25 cellular contexts compared by ENCODE assay signal in the genomic region with DNA sequence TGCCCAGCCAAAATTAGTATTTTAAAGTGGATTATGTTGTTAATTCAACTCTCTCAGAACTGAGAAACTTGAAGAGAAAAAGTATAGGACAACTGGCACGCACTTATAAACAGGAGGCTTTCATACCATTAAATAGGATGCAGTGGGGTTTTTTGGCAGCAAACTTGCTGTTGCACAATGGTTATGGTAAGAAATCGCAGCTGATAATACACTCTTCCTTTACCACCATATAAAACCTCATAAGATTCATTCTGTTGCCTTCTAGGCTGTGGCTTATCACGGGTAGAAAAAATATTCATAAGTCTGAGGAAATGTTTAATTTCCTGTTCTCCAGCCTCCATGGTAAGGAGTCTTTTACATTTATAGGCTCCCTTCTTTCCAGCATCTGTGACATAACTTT.
"Had no signal": no experiment of that assay in that cellular context is flagged by ENCODE, and none has a peak within 500 bp of the region (broad histone marks: within the 10 kb centered on the region; RNA-seq: fewer than 3 reads in every experiment).

No MANE protein-coding gene starts in this region.

- H2AFZ ChIP-seq: neural progenitor cell had no signal

- H3K27me3 Mint-ChIP-seq: activated CD8-positive, alpha-beta memory T cell treated with anti-CD3 and anti-CD28 coated beads, Interleukin-2, amount 10 ng/mL, durations not matched to agents 7 days and 5 days had no signal

- H3K27me3 ChIP-seq: brain microvascular endothelial cell, gastrocnemius medialis, neural progenitor cell, stomach had no signal

- H3K4me1 Mint-ChIP-seq: activated CD4-positive, alpha-beta memory T cell treated with anti-CD3 and anti-CD28 coated beads, Interleukin-2, amount 10 ng/mL, durations not matched to agents 7 days and 5 days; activated CD8-positive, alpha-beta memory T cell treated with anti-CD3 and anti-CD28 coated beads, Interleukin-2, amount 10 ng/mL, durations not matched to agents 7 days and 5 days; central memory CD8-positive, alpha-beta T cell; memory B cell; naive B cell; neural progenitor cell; T-cell had no signal

- H3K4me3 Mint-ChIP-seq: activated CD4-positive, alpha-beta memory T cell treated with anti-CD3 and anti-CD28 coated beads, Interleukin-2, amount 10 ng/mL, durations not matched to agents 7 days and 5 days; activated CD8-positive, alpha-beta memory T cell treated with anti-CD3 and anti-CD28 coated beads, Interleukin-2, amount 10 ng/mL, durations not matched to agents 7 days and 5 days; activated naive CD8-positive, alpha-beta T cell; central memory CD8-positive, alpha-beta T cell; memory B cell; naive B cell; neural progenitor cell; T-cell had no signal

- H3K4me1 ChIP-seq: gastrocnemius medialis, heart left ventricle, neural progenitor cell, prostate gland, stomach had no signal

- H3K4me2 ChIP-seq: neural progenitor cell, smooth muscle cell had no signal

- H3K9me3 ChIP-seq: gastrocnemius medialis, heart left ventricle, mucosa of descending colon, prostate gland had no signal

- H3K36me3 ChIP-seq: brain microvascular endothelial cell, gastrocnemius medialis, heart left ventricle, neural progenitor cell, prostate gland, stomach had no signal

- H3K9ac ChIP-seq: neural progenitor cell had no signal

- H3K27ac Mint-ChIP-seq: activated CD4-positive, alpha-beta memory T cell treated with anti-CD3 and anti-CD28 coated beads, Interleukin-2, amount 10 ng/mL, durations not matched to agents 7 days and 5 days; activated CD8-positive, alpha-beta memory T cell treated with anti-CD3 and anti-CD28 coated beads, Interleukin-2, amount 10 ng/mL, durations not matched to agents 7 days and 5 days; activated naive CD8-positive, alpha-beta T cell; memory B cell; naive B cell; neural progenitor cell; T-cell had no signal

- H3K9me3 Mint-ChIP-seq: central memory CD8-positive, alpha-beta T cell; memory B cell had no signal

- H3K36me3 Mint-ChIP-seq: activated CD8-positive, alpha-beta memory T cell treated with anti-CD3 and anti-CD28 coated beads, Interleukin-2, amount 10 ng/mL, durations not matched to agents 7 days and 5 days; activated naive CD8-positive, alpha-beta T cell; memory B cell; naive B cell; neural progenitor cell; T-cell had no signal

- DNase-seq: activated CD4-positive, alpha-beta memory T cell treated with anti-CD3 and anti-CD28 coated beads, Interleukin-2, amount 10 ng/mL, durations not matched to agents 7 days and 5 days; activated CD4-positive, alpha-beta T cell treated with anti-CD3 and anti-CD28 coated beads for 48 hours; activated CD4-positive, CD25-positive, alpha-beta regulatory T cell; activated CD8-positive, alpha-beta memory T cell treated with anti-CD3 and anti-CD28 coated beads, Interleukin-2, amount 10 ng/mL, durations not matched to agents 7 days and 5 days; brain microvascular endothelial cell; cortex of kidney; effector CD4-positive, alpha-beta T cell; gastrocnemius medialis; heart left ventricle; kidney glomerular epithelial cell; left ventricle myocardium superior; mucosa of descending colon; naive B cell; right cardiac atrium; stimulated activated CD4-positive, alpha-beta T cell treated with anti-CD3 and anti-CD28 coated beads, Interleukin-4, amount 100 ng/mL, for 1 hour; stomach; T-cell; T-helper 9 cell; trophoblast cell had no signal

- H3K4me3 ChIP-seq: gastrocnemius medialis, heart left ventricle, mucosa of descending colon, neural progenitor cell, prostate gland, smooth muscle cell, stomach had no signal

- H3K27ac ChIP-seq: brain microvascular endothelial cell, gastrocnemius medialis, heart left ventricle, neural progenitor cell, prostate gland, stomach had no signal
